11 cellular contexts compared by ENCODE assay signal in genomic region chr3:14289590-14290453, GRCh38.
DNase-seq lines count a peak whose midpoint lies in the region; ATAC-seq and FAIRE-seq lines count a peak whose summit lies in the region.
"Had no signal": no experiment of that assay in that cellular context is flagged by ENCODE, and none has a peak within 500 bp of the region (broad histone marks: within the 10 kb centered on the region; RNA-seq: fewer than 3 reads in every experiment).

No MANE protein-coding gene starts in this region.

- no peak for FAIRE-seq in urothelium cell line (lab: Jason Lieb, UNC)

- no peak for DNase-seq in Right ventricle myocardium inferior (ENCODE audit: missing footprints)
- no peak for DNase-seq in cardiac septum (ENCODE audit: low spot score)
- DNase-seq in amniotic epithelial cell (ENCODE audit: low read depth): peak; percentile 93
- DNase-seq in left ventricle myocardium superior: no peak
- peak; percentile 85 for DNase-seq in urothelium cell line (ENCODE audit: low spot score)
- DNase-seq in SK-N-DZ (ENCODE audit: low spot score): no peak
- DNase-seq in ureter (ENCODE audit: low spot score): no peak
- DNase-seq: activated CD8-positive, alpha-beta memory T cell treated with anti-CD3 and anti-CD28 coated beads, Interleukin-2, amount 50 U/mL, for 4 hours; BE2C; NCI-H1092 treated with DMSO at 0.1 percent for 48 hours had no signal

- peak; percentile 94 for ATAC-seq in Right ventricle myocardium inferior
- ATAC-seq in left ventricle myocardium superior: peak; percentile 95
- no peak for ATAC-seq in GM21576 (IDR thresholded peaks at IDR 0.05; ENCODE audit: unreplicated experiment)

- intact Hi-C loops in Right ventricle myocardium inferior (cut with DNase I): no loop called here
- intact Hi-C loops in cardiac septum (cut with DNase I): no loop called here
- intact Hi-C loops in left ventricle myocardium superior (cut with micrococcal nuclease): no loop called here

Comparison
In these comparisons a context has a peak if more than half of its experiments do, and no peak if none do; other contexts are left out.
1. DNase-seq: peak in amniotic epithelial cell (single experiment) and urothelium cell line (single experiment); none in Right ventricle myocardium inferior (single experiment), cardiac septum (single experiment), left ventricle myocardium superior (single experiment), SK-N-DZ (single experiment) and ureter (single experiment).